ENCODE assay signal across 8 cellular contexts in the genomic region with DNA sequence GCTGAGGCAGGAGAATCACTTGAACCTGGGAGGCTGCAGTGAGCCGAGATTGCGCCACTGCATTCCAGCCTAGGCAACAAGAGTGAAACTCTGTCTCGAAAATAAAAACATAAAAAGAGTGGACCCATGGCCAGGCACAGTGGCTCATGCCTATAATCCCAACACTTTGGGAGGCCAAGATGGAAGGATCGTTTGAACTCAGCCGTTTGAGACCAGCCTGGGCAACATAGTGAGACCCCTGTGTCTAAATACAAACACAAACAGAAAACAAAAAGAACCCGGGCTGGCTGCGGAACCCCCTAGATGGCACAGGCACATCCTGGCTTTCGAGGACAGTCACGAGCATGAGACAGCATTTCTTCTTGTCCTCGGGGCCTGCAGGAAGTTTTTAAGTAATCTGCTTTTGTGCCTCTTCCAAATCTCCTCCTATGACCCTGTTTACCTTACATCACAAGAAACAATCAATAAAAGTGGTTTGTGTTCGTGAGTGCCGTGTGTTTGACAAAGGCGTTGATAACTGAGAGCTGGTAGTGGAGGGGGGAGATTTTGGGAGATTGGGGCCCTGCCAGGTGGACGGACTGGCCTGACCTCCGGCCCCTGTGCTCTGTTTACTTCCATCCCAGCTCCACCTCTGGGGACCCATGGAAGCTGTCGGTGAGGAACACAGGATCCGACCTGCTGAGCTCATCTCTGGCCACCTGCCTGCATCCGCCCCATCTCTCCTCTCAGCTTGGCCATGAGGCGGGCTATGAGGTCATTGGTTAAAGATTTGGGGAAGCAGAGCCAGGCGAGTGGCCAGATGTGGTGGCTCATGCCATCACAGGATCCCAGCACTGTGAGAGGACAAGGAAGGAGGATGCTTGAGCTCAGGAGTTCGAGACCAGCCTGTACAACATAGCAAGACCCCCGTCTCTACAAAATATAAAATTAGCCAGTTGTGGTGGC. TPM values are rescaled to one million over a fixed set of nuclear protein-coding genes. Genes with fewer than 3 reads are reported as not detected.
DNase-seq lines count a peak whose midpoint lies in the region; ATAC-seq and TF ChIP-seq lines count a peak whose summit lies in the region.

No MANE protein-coding gene starts in this region.

- no peaks in the 10 kb centered on the region for H4K20me1 ChIP-seq in GM23248 (ENCODE audit: insufficient read depth)

- no peaks in the 10 kb centered on the region for H3K9me3 ChIP-seq in GM23248 (ENCODE audit: low read depth)

- DNase-seq in GM23248 (peak; percentile 98), RKO (ENCODE audit: low spot score) (peak; percentile 71), foreskin fibroblast (peak; percentile 94 to 98), sciatic nerve (ENCODE audit: low spot score) (peak; percentile 95)
- no peak for DNase-seq in stimulated activated CD4-positive, alpha-beta T cell treated with anti-CD3 and anti-CD28 coated beads, Interleukin-12 subunit alpha, Interleukin-12 subunit beta, amount 100 ng/mL, for 4 hours

- H3F3A ChIP-seq in GM23248 (ENCODE audit: insufficient read depth), result peaks cover 27% of the 10 kb centered on the region

- peak overlapping the region; percentile 59 for H2AFZ ChIP-seq in GM23248

- intact Hi-C loops in sciatic nerve (cut with DNase I), result no loop called here

- ATAC-seq in sciatic nerve, result peak; percentile 97
- ATAC-seq in HG02571 (IDR thresholded peaks at IDR 0.05; ENCODE audit: unreplicated experiment), result no peak
- no peak for ATAC-seq in GM21786 (IDR thresholded peaks at IDR 0.05; ENCODE audit: unreplicated experiment)
- ATAC-seq in activated CD4-positive, CD25-positive, alpha-beta regulatory T cell treated with anti-CD3 and anti-CD28 coated beads, Interleukin-2, amount 50 U/mL, for 24 hours, result no peak

- H3K79me2 ChIP-seq in GM23248 (ENCODE audit: insufficient read depth), result no peaks in the 10 kb centered on the region

- H3K9me2 ChIP-seq in GM23248 (ENCODE audit: insufficient read depth), result no peaks in the 10 kb centered on the region

- H3K36me3 ChIP-seq in GM23248 (ENCODE audit: low read depth), result no peaks in the 10 kb centered on the region

- H3K9ac ChIP-seq in GM23248, result peak overlapping the region; percentile 45

- no peak for TF ChIP-seq CTCF in foreskin fibroblast (IDR thresholded peaks at IDR 0.05; ENCODE audit: low read depth, low read length)

- in situ Hi-C loops in GM23248 (cut with MboI), result no loop called here

- 15 to 18% methylated on average over 22 of the region's 22 CpGs for WGBS in GM23248 (ENCODE audit: low coverage in 1 of 2, low lambda C conversion rate in 2 of 2, missing lambda C conversion rate in 2 of 2), 2 experiments

- H3K27ac ChIP-seq in GM23248, result peak overlapping the region; percentile 51

- no peak overlapping the region for H3K4me3 ChIP-seq in GM23248
- H3K4me3 ChIP-seq in foreskin fibroblast (ENCODE audit: low read depth in 1 of 2, low read length in 2 of 2), result no peak overlapping the region

- no peaks in the 10 kb centered on the region for H3K27me3 ChIP-seq in GM23248 (replicated peaks; ENCODE audit: insufficient read depth)

- H3K4me1 ChIP-seq in GM23248 (ENCODE audit: insufficient read depth), result peaks cover 19% of the 10 kb centered on the region

- no peak overlapping the region for H3K4me2 ChIP-seq in GM23248 (ENCODE audit: unreplicated experiment)

RNA-seq across cellular contexts. Expression of gene GDF15, which starts 5.9 kb away (rescaled TPM):
- total RNA-seq in GM23248 (2014; rRNA removed; shearing (Covaris generic)), result 27.7 and 33.3 TPM in 2 replicates
- 32.7 and 36.0 TPM in 2 replicates for polyA plus RNA-seq in GM23248 (2016; fragmentation: Nextera tagmentation; extraction: Ambion mirVana)
- 8.3 TPM for total RNA-seq in sciatic nerve

RNA-seq across cellular contexts. Expression of gene LRRC25, which starts 17.3 kb away (rescaled TPM):
- total RNA-seq in GM23248 (2014; rRNA removed; shearing (Covaris generic)), result not detected in 2 replicates
- not detected in 2 replicates for polyA plus RNA-seq in GM23248 (2016; fragmentation: Nextera tagmentation; extraction: Ambion mirVana)
- 8.2 TPM for total RNA-seq in sciatic nerve

RNA-seq across cellular contexts. Expression of gene SSBP4, which starts 39.1 kb away (rescaled TPM):
- 156 and 169 TPM in 2 replicates for total RNA-seq in GM23248 (2014; rRNA removed; shearing (Covaris generic))
- 46.5 and 46.9 TPM in 2 replicates for polyA plus RNA-seq in GM23248 (2016; fragmentation: Nextera tagmentation; extraction: Ambion mirVana)
- total RNA-seq in sciatic nerve, result 82.5 TPM

RNA-seq across cellular contexts. Expression of gene PGPEP1, which starts 39.7 kb away (rescaled TPM):
- 12.0 and 20.5 TPM in 2 replicates for total RNA-seq in GM23248 (2014; rRNA removed; shearing (Covaris generic))
- 9.4 and 14.5 TPM in 2 replicates for polyA plus RNA-seq in GM23248 (2016; fragmentation: Nextera tagmentation; extraction: Ambion mirVana)
- total RNA-seq in sciatic nerve, result 49.6 TPM

RNA-seq across cellular contexts. Expression of gene LSM4, which starts 57.2 kb away (rescaled TPM):
- 167 and 203 TPM in 2 replicates for total RNA-seq in GM23248 (2014; rRNA removed; shearing (Covaris generic))
- polyA plus RNA-seq in GM23248 (2016; fragmentation: Nextera tagmentation; extraction: Ambion mirVana), result 200 and 208 TPM in 2 replicates
- total RNA-seq in sciatic nerve, result 45.7 TPM
